ENCODE assay signal across 21 cellular contexts in genomic region chr1:246613131-246613758, GRCh38. TPM values are rescaled to one million over a fixed set of nuclear protein-coding genes. Genes with fewer than 3 reads are reported as not detected.
A peak's percentile ranks its signal among the peaks of the same experiment; 100 is the strongest.
DNase-seq lines count a peak whose midpoint lies in the region; ATAC-seq, FAIRE-seq and TF ChIP-seq lines count a peak whose summit lies in the region.
"Had no signal": no experiment of that assay in that cellular context is flagged by ENCODE, and none has a peak within 500 bp of the region (broad histone marks: within the 10 kb centered on the region; RNA-seq: fewer than 3 reads in every experiment).

No MANE protein-coding gene starts in this region.

- peak overlapping the region; percentile 48 for H3K4me2 ChIP-seq in mammary epithelial cell (ENCODE audit: insufficient read depth, low read depth, low read length)
- H3K4me2 ChIP-seq: BLaER1 had no signal

- CTCF ChIA-PET in activated CD4-positive, alpha-beta T cell treated with anti-CD3 and anti-CD28 coated beads for 36 hours (lab: Charles Lee) = interaction anchor here (0.7 kb wide), 1 partner anchor 87 kb away, joined by 3 read pairs; no protein-coding TSS in a partner anchor
- CTCF ChIA-PET in mammary epithelial cell (lab: Charles Lee; ENCODE audit: low non-redundant PET) = no interaction called here
- CTCF ChIA-PET in naive thymus-derived CD4-positive, alpha-beta T cell (lab: Charles Lee) = interaction anchor here (0.6 kb wide), 1 partner anchor 45 kb away, joined by 3 read pairs; no protein-coding TSS in a partner anchor

- intact Hi-C loops in activated CD4-positive, alpha-beta T cell treated with anti-CD3 and anti-CD28 coated beads for 36 hours (cut with DNase I, micrococcal nuclease) = no loop called here
- intact Hi-C loops in mammary epithelial cell (cut with micrococcal nuclease) = no loop called here
- intact Hi-C loops in naive thymus-derived CD4-positive, alpha-beta T cell (cut with micrococcal nuclease) = no loop called here

- H3K9me3 Mint-ChIP-seq in activated CD4-positive, alpha-beta T cell treated with anti-CD3 and anti-CD28 coated beads for 36 hours (ENCODE audit: low read depth) = no peaks in the 10 kb centered on the region
- peaks cover 0 to 2% (median 0%) of the 10 kb centered on the region in 11 donors for H3K9me3 Mint-ChIP-seq in naive thymus-derived CD4-positive, alpha-beta T cell
- H3K9me3 Mint-ChIP-seq: stimulated activated naive CD8-positive, alpha-beta T cell treated with anti-CD3 and anti-CD28 coated beads, Interleukin-15, Interleukin-2, amounts not matched to agents 100 ng/mL and 50 ng/mL, for 24 hours; WTC11 had no signal

- peak overlapping the region; percentile 31 for H3K27ac Mint-ChIP-seq in activated CD4-positive, alpha-beta T cell treated with anti-CD3 and anti-CD28 coated beads for 36 hours
- peak overlapping the region; percentile 23 to 85 (median 73) for H3K27ac Mint-ChIP-seq in naive thymus-derived CD4-positive, alpha-beta T cell
- H3K27ac Mint-ChIP-seq: stimulated activated naive CD8-positive, alpha-beta T cell treated with anti-CD3 and anti-CD28 coated beads, Interleukin-15, Interleukin-2, amounts not matched to agents 100 ng/mL and 50 ng/mL, for 24 hours; WTC11 had no signal

- no peak for ATAC-seq in activated CD4-positive, alpha-beta T cell treated with anti-CD3 and anti-CD28 coated beads for 36 hours
- no peak for ATAC-seq in naive thymus-derived CD4-positive, alpha-beta T cell
- ATAC-seq: WTC11 had no signal

- H4K20me1 ChIP-seq in mammary epithelial cell (ENCODE audit: insufficient read depth, low read length) = no peaks in the 10 kb centered on the region

- no peaks in the 10 kb centered on the region for H3K27me3 Mint-ChIP-seq in activated CD4-positive, alpha-beta T cell treated with anti-CD3 and anti-CD28 coated beads for 36 hours
- H3K27me3 Mint-ChIP-seq in naive thymus-derived CD4-positive, alpha-beta T cell = no peaks in the 10 kb centered on the region
- H3K27me3 Mint-ChIP-seq: stimulated activated naive CD8-positive, alpha-beta T cell treated with anti-CD3 and anti-CD28 coated beads, Interleukin-15, Interleukin-2, amounts not matched to agents 100 ng/mL and 50 ng/mL, for 24 hours had no signal

- 0% methylated on average over 3 of the region's 4 CpGs for WGBS in mammary epithelial cell (ENCODE audit: low coverage, missing lambda C conversion rate)

- no peak overlapping the region for H3K9ac ChIP-seq in mammary epithelial cell (ENCODE audit: insufficient read depth, low read length)
- H3K9ac ChIP-seq: BLaER1 had no signal

- peaks cover 40% of the 10 kb centered on the region for H3K4me1 Mint-ChIP-seq in activated CD4-positive, alpha-beta T cell treated with anti-CD3 and anti-CD28 coated beads for 36 hours
- peaks cover 29 to 80% (median 76%) of the 10 kb centered on the region in 7 donors for H3K4me1 Mint-ChIP-seq in naive thymus-derived CD4-positive, alpha-beta T cell

- peaks cover 20% of the 10 kb centered on the region for H3K4me1 ChIP-seq in mammary epithelial cell (ENCODE audit: insufficient read depth, low read length)
- H3K4me1 ChIP-seq in naive thymus-derived CD4-positive, alpha-beta T cell (ENCODE audit: control insufficient read depth in 2 of 2, insufficient read depth in 2 of 2, low read length in 2 of 2) = peaks cover 0 to 8% of the 10 kb centered on the region in 2 donors

- no peak overlapping the region for H3K4me3 Mint-ChIP-seq in activated CD4-positive, alpha-beta T cell treated with anti-CD3 and anti-CD28 coated beads for 36 hours
- H3K4me3 Mint-ChIP-seq in naive thymus-derived CD4-positive, alpha-beta T cell = no peak overlapping the region
- H3K4me3 Mint-ChIP-seq: stimulated activated naive CD8-positive, alpha-beta T cell treated with anti-CD3 and anti-CD28 coated beads, Interleukin-15, Interleukin-2, amounts not matched to agents 100 ng/mL and 50 ng/mL, for 24 hours; WTC11 had no signal

- no peaks in the 10 kb centered on the region for H3K27me3 ChIP-seq in mammary epithelial cell (ENCODE audit: insufficient read depth, low read length)
- no peaks in the 10 kb centered on the region for H3K27me3 ChIP-seq in naive thymus-derived CD4-positive, alpha-beta T cell (ENCODE audit: control insufficient read depth in 2 of 2, insufficient read depth in 2 of 2, low read length in 2 of 2)
- H3K27me3 ChIP-seq: BLaER1, cardiac muscle cell, neutrophil, transverse colon had no signal

- FAIRE-seq in D721Med (lab: Jason Lieb, UNC) = peak; percentile 55

- no peak overlapping the region for H3K27ac ChIP-seq in mammary epithelial cell (ENCODE audit: insufficient read depth, low read depth, low read length)
- peak overlapping the region; percentile 24 for H3K27ac ChIP-seq in naive thymus-derived CD4-positive, alpha-beta T cell (ENCODE audit: low read depth, low read length)
- H3K27ac ChIP-seq: BLaER1, cardiac muscle cell, neutrophil, transverse colon had no signal

- dilution Hi-C loops in mammary epithelial cell (cut with HindIII; ENCODE audit: low sequenced_read_pairs) = no loop called here

- no peaks in the 10 kb centered on the region for H3K9me3 ChIP-seq in mammary epithelial cell (replicated peaks; ENCODE audit: insufficient read depth, low read length)
- H3K9me3 ChIP-seq in naive thymus-derived CD4-positive, alpha-beta T cell (ENCODE audit: control insufficient read depth in 2 of 3, low read length in 3 of 3) = no peaks in the 10 kb centered on the region
- H3K9me3 ChIP-seq: neutrophil, transverse colon had no signal

- no peak overlapping the region for H3K4me3 ChIP-seq in mammary epithelial cell (replicated peaks in 1 of 3; ENCODE audit: insufficient read depth in 1 of 3, low read depth in 2 of 3, low read length in 3 of 3)
- H3K4me3 ChIP-seq in naive thymus-derived CD4-positive, alpha-beta T cell (ENCODE audit: low read length) = no peak overlapping the region
- H3K4me3 ChIP-seq: BLaER1, cardiac muscle cell, transverse colon had no signal

- TF ChIP-seq CTCF in D721Med (IDR thresholded peaks at IDR 0.05; ENCODE audit: insufficient read depth, missing control alignments) (no peak), mammary epithelial cell (conservative IDR thresholded peaks at IDR 0.05 in 1 of 2, IDR thresholded peaks at IDR 0.05 in 1 of 2; ENCODE audit: extremely low read depth in 1 of 2, insufficient read depth in 1 of 2, low read depth in 1 of 2, low read length in 2 of 2) (no peak)

- H3K79me2 ChIP-seq in mammary epithelial cell (ENCODE audit: insufficient read depth, low read length) = peaks cover 5% of the 10 kb centered on the region

- POLR2A ChIA-PET in activated CD4-positive, alpha-beta T cell treated with anti-CD3 and anti-CD28 coated beads for 36 hours (lab: Charles Lee) = no interaction called here
- POLR2A ChIA-PET in naive thymus-derived CD4-positive, alpha-beta T cell (lab: Charles Lee) = no interaction called here

- H2AFZ ChIP-seq in mammary epithelial cell (ENCODE audit: low read depth, low read length) = no peak overlapping the region

- peaks cover 15% of the 10 kb centered on the region for H3K36me3 Mint-ChIP-seq in activated CD4-positive, alpha-beta T cell treated with anti-CD3 and anti-CD28 coated beads for 36 hours (ENCODE audit: low read depth)
- peaks cover 0 to 33% (median 17%) of the 10 kb centered on the region in 5 donors for H3K36me3 Mint-ChIP-seq in naive thymus-derived CD4-positive, alpha-beta T cell
- H3K36me3 Mint-ChIP-seq: WTC11 had no signal

- H3K36me3 ChIP-seq in mammary epithelial cell (ENCODE audit: insufficient read depth, low read length) = no peaks in the 10 kb centered on the region
- H3K36me3 ChIP-seq in naive thymus-derived CD4-positive, alpha-beta T cell (ENCODE audit: control insufficient read depth in 2 of 3, insufficient read depth in 3 of 3, low read length in 3 of 3) = peaks cover 0 to 4% (median 0%) of the 10 kb centered on the region in 3 experiments
- H3K36me3 ChIP-seq: cardiac muscle cell, neutrophil, transverse colon had no signal

- BruUV-seq in mammary epithelial cell (replicated peaks; lab: Mats Ljungman, UMichigan) = no TSS peak

- in situ Hi-C loops in mammary epithelial cell (cut with MboI; ENCODE audit: low sequenced_read_pairs in 2 of 2) = no loop called here

- DNase-seq in activated CD4-positive, alpha-beta T cell treated with anti-CD3 and anti-CD28 coated beads for 36 hours = no peak
- DNase-seq in activated CD4-positive, alpha-beta T cell treated with anti-CD3 and anti-CD28 coated beads, Interleukin-2, amount 50 U/mL, for 1 hour = no peak
- DNase-seq in D721Med (ENCODE audit: insufficient read length, low spot score) (no peak), mammary epithelial cell (peak; percentile 51), kidney glomerular epithelial cell (lab: John Stamatoyannopoulos, UW) (no peak), NK-92 (lab: John Stamatoyannopoulos, UW; ENCODE audit: unreplicated experiment) (no peak), GM03348 (ENCODE audit: low spot score) (no peak)
- DNase-seq in naive thymus-derived CD4-positive, alpha-beta T cell = no peak
- DNase-seq: 8988T; activated naive CD4-positive, alpha-beta T cell; effector memory CD4-positive, alpha-beta T cell; midbrain; NCI-H524 treated with DMSO at 0.1 percent for 48 hours; SHP77 treated with DMSO at 0.1 percent for 48 hours; T-helper 2 cell; transverse colon had no signal

RNA-seq across cellular contexts. Expression of gene CNST, which starts 47.0 kb away (rescaled TPM):
- 10 to 100 TPM; 23.6 to 24.2 TPM for total RNA-seq in activated CD4-positive, alpha-beta T cell treated with anti-CD3 and anti-CD28 coated beads for 36 hours
- 10 to 100 TPM; 12.0 to 14.9 TPM for total RNA-seq in mammary epithelial cell
- polyA plus RNA-seq in mammary epithelial cell = 5.6 TPM
- polyA minus RNA-seq in mammary epithelial cell = 0.98 TPM
- total RNA-seq in naive thymus-derived CD4-positive, alpha-beta T cell = 100 to 1,000 TPM in 2 of 5 experiments, 10 to 100 TPM in 3; 30.5 to 111 (median 80.2) TPM
- polyA plus RNA-seq in naive thymus-derived CD4-positive, alpha-beta T cell = 10 to 100 TPM; 52.8 to 58.8 TPM

RNA-seq across cellular contexts. Expression of gene TFB2M, which starts 47.2 kb away (rescaled TPM):
- total RNA-seq in activated CD4-positive, alpha-beta T cell treated with anti-CD3 and anti-CD28 coated beads for 36 hours = 10 to 100 TPM; 14.1 to 17.3 TPM
- total RNA-seq in mammary epithelial cell = 10 to 100 TPM; 13.8 to 16.0 TPM
- polyA plus RNA-seq in mammary epithelial cell = 13.7 TPM
- 2.2 TPM for polyA minus RNA-seq in mammary epithelial cell
- 10 to 100 TPM in 3 of 5 experiments, 1 to 10 TPM in 2; 9.5 to 12.2 (median 10.3) TPM for total RNA-seq in naive thymus-derived CD4-positive, alpha-beta T cell
- polyA plus RNA-seq in naive thymus-derived CD4-positive, alpha-beta T cell = 10 to 100 TPM; 12.1 to 18.2 TPM
